ENCODE assay signal across 9 cellular contexts in the genomic region with DNA sequence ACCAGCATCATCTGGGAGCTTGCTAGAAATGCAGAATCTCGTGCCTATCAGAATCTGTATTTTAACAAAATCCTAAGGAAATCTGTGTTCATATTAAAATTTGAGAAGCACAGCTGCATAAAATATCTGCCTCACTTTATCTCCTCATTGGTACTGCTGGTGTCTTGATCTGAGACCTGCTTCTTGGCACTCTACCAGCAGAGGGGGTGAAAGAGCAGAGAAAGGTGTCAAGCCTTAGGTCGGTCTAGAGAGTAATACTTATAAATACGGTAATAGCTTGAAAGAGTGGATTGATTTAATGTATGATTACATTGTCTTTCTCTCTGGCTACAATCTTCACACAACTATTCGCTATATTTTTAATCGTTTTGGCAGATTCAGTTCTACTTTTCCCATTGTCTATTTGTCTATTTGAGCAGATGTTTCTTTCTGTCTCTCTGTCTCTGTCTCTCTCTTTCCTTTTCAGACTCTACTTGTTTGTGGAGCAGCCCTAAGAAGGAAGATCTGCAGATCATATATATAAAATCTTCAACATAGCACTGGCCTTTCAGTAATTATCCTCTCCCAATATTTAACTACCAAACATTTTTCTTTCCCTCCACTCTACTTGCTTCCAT. TPM values are rescaled to one million over a fixed set of nuclear protein-coding genes. Genes with fewer than 3 reads are reported as not detected.
A peak's percentile ranks its signal among the peaks of the same experiment; 100 is the strongest.
DNase-seq lines count a peak whose midpoint lies in the region; ATAC-seq, FAIRE-seq and TF ChIP-seq lines count a peak whose summit lies in the region.
"Had no signal": no experiment of that assay in that cellular context is flagged by ENCODE, and none has a peak within 500 bp of the region (broad histone marks: within the 10 kb centered on the region; RNA-seq: fewer than 3 reads in every experiment).

No MANE protein-coding gene starts in this region.

- no peaks in the 10 kb centered on the region for H3K27me3 Mint-ChIP-seq in memory B cell

- TF ChIP-seq CTCF in AG04450 (IDR thresholded peaks at IDR 0.05; ENCODE audit: low read depth, low read length) = peak; percentile 71
- TF ChIP-seq CTCF in bronchial epithelial cell (IDR thresholded peaks at IDR 0.05; ENCODE audit: insufficient read depth, low read length, severe bottlenecking) = peak; percentile 71

- no peak overlapping the region for H3K4me3 ChIP-seq in AG04450 (ENCODE audit: low read depth, low read length)
- H3K4me3 ChIP-seq in bronchial epithelial cell (ENCODE audit: low read depth, low read length) = no peak overlapping the region
- H3K4me3 ChIP-seq: thoracic aorta had no signal

- POLR2A ChIA-PET in AG04450 (lab: Yijun Ruan, JAX) = interaction anchor here (0.6 kb wide), 1 partner anchor 405 kb away, joined by 6 read pairs; no protein-coding TSS in a partner anchor

- H3K9me3 ChIP-seq in AG04450 (ENCODE audit: control insufficient read depth, insufficient read depth, low read length) = no peaks in the 10 kb centered on the region
- H3K9me3 ChIP-seq: thoracic aorta had no signal

- no peaks in the 10 kb centered on the region for H3K36me3 ChIP-seq in bronchial epithelial cell (ENCODE audit: control insufficient read depth, insufficient read depth, low read length)
- H3K36me3 ChIP-seq: thoracic aorta had no signal

- CTCF ChIA-PET in AG04450 (lab: Charles Lee) = interaction anchor here (0.5 to 12.8 kb wide), 39 partner anchors 8 to 802 kb away, joined by 3 to 344 read pairs (median 4); a partner anchor contains a TSS

- no peak overlapping the region for H3K4me3 Mint-ChIP-seq in memory B cell

- ATAC-seq in GM18519 (IDR thresholded peaks at IDR 0.05; ENCODE audit: low FRiP score, unreplicated experiment) = peak; percentile 99
- peak; percentile 97 for ATAC-seq in HG02981 (IDR thresholded peaks at IDR 0.05; ENCODE audit: unreplicated experiment)
- peak; percentile 88 for ATAC-seq in memory B cell (ENCODE audit: low read depth)

- H3K27me3 ChIP-seq in AG04450 (ENCODE audit: control insufficient read depth, insufficient read depth, low read length) (no peaks in the 10 kb centered on the region), bronchial epithelial cell (ENCODE audit: control insufficient read depth, insufficient read depth, low read length) (no peaks in the 10 kb centered on the region)

- H3K27ac ChIP-seq in AG04450 (ENCODE audit: low read depth, low read length) = no peak overlapping the region
- H3K27ac ChIP-seq: thoracic aorta had no signal

- H3K27ac Mint-ChIP-seq in memory B cell = no peak overlapping the region

- no peak for FAIRE-seq in bronchial epithelial cell (lab: Jason Lieb, UNC)

- DNase-seq in AG04450 (ENCODE audit: low read depth, low spot score) = no peak
- peak; percentile 36 for DNase-seq in NCI-H2029 treated with DMSO at 0.1 percent for 48 hours (lab: John Stamatoyannopoulos, UW)
- DNase-seq in UCSD-AML1 (lab: John Stamatoyannopoulos, UW; ENCODE audit: unreplicated experiment) = peak; percentile 23
- DNase-seq in bronchial epithelial cell (ENCODE audit: low read depth) = peak; percentile 71
- DNase-seq in memory B cell (ENCODE audit: low spot score in 2 of 2) = peak; percentile 44 to 52
- peak in 5 of 6 experiments; percentile 8 to 60 (median 34) for DNase-seq in stimulated activated naive CD4-positive, alpha-beta T cell (lab: John Stamatoyannopoulos, UW)

- H3K9me3 Mint-ChIP-seq in memory B cell = no peaks in the 10 kb centered on the region

- peaks cover 4% of the 10 kb centered on the region for H3K4me1 Mint-ChIP-seq in memory B cell

- no peaks in the 10 kb centered on the region for H3K36me3 Mint-ChIP-seq in memory B cell

RNA-seq across cellular contexts. Expression of a gene that starts 1.7 kb away (rescaled TPM):
- 0.27 TPM in 1 of 2 replicates, not detected in the other for polyA plus RNA-seq in AG04450 (2011; rRNA removed)
- polyA minus RNA-seq in AG04450 (2011; rRNA and poly(A)+ RNA removed) = not detected in 2 replicates
- not detected in 2 replicates for total RNA-seq in bronchial epithelial cell
- total RNA-seq: thoracic aorta had no signal
